In the genomic region with DNA sequence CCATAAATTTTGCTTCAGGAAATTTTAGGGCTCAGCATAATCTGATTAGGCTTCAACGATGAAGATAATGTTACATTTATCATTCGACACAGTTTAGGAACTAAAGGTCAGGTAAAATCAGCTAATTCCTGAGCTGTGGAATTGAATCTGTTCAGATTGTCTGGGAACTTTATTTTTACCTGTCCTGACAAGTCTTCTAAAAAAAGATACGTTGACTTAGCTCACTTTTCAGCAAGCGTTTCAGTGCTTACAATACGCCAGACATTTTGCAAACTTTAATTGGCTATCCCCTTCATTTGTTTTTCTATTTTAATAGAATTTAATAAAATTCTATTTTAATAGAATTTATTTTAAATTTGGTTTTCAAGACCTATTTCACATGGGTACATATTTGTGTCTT, we compare ENCODE assay signal across 25 cellular contexts.
"Had no signal": no experiment of that assay in that cellular context is flagged by ENCODE, and none has a peak within 500 bp of the region (broad histone marks: within the 10 kb centered on the region; RNA-seq: fewer than 3 reads in every experiment).

No MANE protein-coding gene starts in this region.

- H3K27ac ChIP-seq: breast epithelium, SK-N-MC had no signal

- H3K27me3 ChIP-seq: breast epithelium, MG63 had no signal

- DNase-seq: activated CD4-positive, alpha-beta T cell treated with anti-CD3 and anti-CD28 coated beads for 1 hour; activated CD4-positive, alpha-beta T cell treated with anti-CD3 and anti-CD28 coated beads, Interleukin-2, amount 10 ng/mL, durations not matched to agents 24 days and 14 days; activated CD4-positive, alpha-beta T cell treated with anti-CD3 and anti-CD28 coated beads, Interleukin-2, amount 50 U/mL, for 48 hours; activated CD8-positive, alpha-beta memory T cell treated with anti-CD3 and anti-CD28 coated beads, Interleukin-2, amount 10 ng/mL, durations not matched to agents 7 days and 5 days; activated effector memory CD4-positive, alpha-beta T cell treated with Interleukin-2 at 50 U/mL for 16 hours; activated naive CD4-positive, alpha-beta T cell; activated T-cell treated with anti-CD3 and anti-CD28 coated beads, Interleukin-2, amount 50 U/mL, for 24 hours; aorta; KG1; MG63; MV-4-11; NCI-H1092 treated with DMSO at 0.1 percent for 48 hours; NCI-H1417 treated with DMSO at 0.1 percent for 48 hours; NCI-H1694; NCI-H2029; NCI-H345; NCI-H510A; NCI-H526 treated with DMSO at 0.1 percent for 48 hours; RPMI8226; T-helper 1 cell had no signal

- H3K9me3 ChIP-seq: breast epithelium, MG63 had no signal

- H3K4me3 ChIP-seq: breast epithelium, MG63, SK-N-MC had no signal

- H3K4me1 ChIP-seq: breast epithelium had no signal

- ATAC-seq: activated CD8-positive, alpha-beta memory T cell treated with anti-CD3 and anti-CD28 coated beads, Interleukin-2, amount 10 ng/mL, durations not matched to agents 7 days and 5 days; Panc1; Right ventricle myocardium inferior; WTC11 had no signal

- H3K36me3 ChIP-seq: breast epithelium, MG63 had no signal
